ENCODE assay signal across 11 cellular contexts in genomic region chr7:33982425-33982786, GRCh38.
DNase-seq lines count a peak whose midpoint lies in the region; ATAC-seq and TF ChIP-seq lines count a peak whose summit lies in the region.
"Had no signal": no experiment of that assay in that cellular context is flagged by ENCODE, and none has a peak within 500 bp of the region (broad histone marks: within the 10 kb centered on the region; RNA-seq: fewer than 3 reads in every experiment).

No MANE protein-coding gene starts in this region.

- H3K36me3 ChIP-seq in BE2C (no peaks in the 10 kb centered on the region), brain microvascular endothelial cell (replicated peaks) (no peaks in the 10 kb centered on the region), lower lobe of right lung (no peaks in the 10 kb centered on the region)
- H3K36me3 ChIP-seq: sigmoid colon had no signal

- ATAC-seq in lower lobe of right lung: no peak
- no peak for ATAC-seq in HG03354 (IDR thresholded peaks at IDR 0.05; ENCODE audit: poor library complexity, severe bottlenecking, unreplicated experiment)
- no peak for ATAC-seq in HG03520 (IDR thresholded peaks at IDR 0.05; ENCODE audit: unreplicated experiment)
- ATAC-seq: T-cell had no signal

- H3K27me3 Mint-ChIP-seq in nephron progenitor cell (ENCODE audit: low read depth, poor library complexity): peaks cover 5% of the 10 kb centered on the region
- H3K27me3 Mint-ChIP-seq: activated naive CD4-positive, alpha-beta T cell treated with anti-CD3 and anti-CD28 coated beads, Interleukin-2, amount 50 U/mL, for 24 hours had no signal

- no peaks in the 10 kb centered on the region for H3K36me3 Mint-ChIP-seq in nephron progenitor cell (ENCODE audit: low read depth)
- H3K36me3 Mint-ChIP-seq: activated naive CD4-positive, alpha-beta T cell treated with anti-CD3 and anti-CD28 coated beads, Interleukin-2, amount 50 U/mL, for 24 hours; T-cell had no signal

- intact Hi-C loops in lower lobe of right lung (cut with DNase I): no loop called here

- in situ Hi-C loops in brain microvascular endothelial cell (cut with HindIII; ENCODE audit: low pct_ligation_motif_present, low sequenced_read_pairs): no loop called here

- H3K4me3 Mint-ChIP-seq in nephron progenitor cell: no peak overlapping the region
- H3K4me3 Mint-ChIP-seq: activated naive CD4-positive, alpha-beta T cell treated with anti-CD3 and anti-CD28 coated beads, Interleukin-2, amount 50 U/mL, for 24 hours; T-cell had no signal

- H3K4me1 ChIP-seq in BE2C (no peaks in the 10 kb centered on the region), lower lobe of right lung (no peaks in the 10 kb centered on the region)

- H3K27ac ChIP-seq in brain microvascular endothelial cell: peak overlapping the region; percentile 88
- no peak overlapping the region for H3K27ac ChIP-seq in lower lobe of right lung
- H3K27ac ChIP-seq: sigmoid colon had no signal

- H3K9me3 Mint-ChIP-seq in nephron progenitor cell: no peaks in the 10 kb centered on the region
- H3K9me3 Mint-ChIP-seq: activated naive CD4-positive, alpha-beta T cell treated with anti-CD3 and anti-CD28 coated beads, Interleukin-2, amount 50 U/mL, for 24 hours; T-cell had no signal

- H3K27ac Mint-ChIP-seq in nephron progenitor cell: no peak overlapping the region
- H3K27ac Mint-ChIP-seq: activated naive CD4-positive, alpha-beta T cell treated with anti-CD3 and anti-CD28 coated beads, Interleukin-2, amount 50 U/mL, for 24 hours; T-cell had no signal

- H3K27me3 ChIP-seq in BE2C: peaks cover 3% of the 10 kb centered on the region; the same call in 1 of the 2 replicates
- no peaks in the 10 kb centered on the region for H3K27me3 ChIP-seq in brain microvascular endothelial cell (replicated peaks)
- no peaks in the 10 kb centered on the region for H3K27me3 ChIP-seq in lower lobe of right lung (ENCODE audit: low read depth)
- H3K27me3 ChIP-seq: sigmoid colon had no signal

- no peak for DNase-seq in BE2C
- peak; percentile 86 for DNase-seq in LHCN-M2 (ENCODE audit: low read depth)
- DNase-seq in brain microvascular endothelial cell: peak; percentile 78
- no peak for DNase-seq in lower lobe of right lung
- no peak for DNase-seq in nephron progenitor cell
- DNase-seq in occipital lobe (lab: John Stamatoyannopoulos, UW): no peak
- DNase-seq: sigmoid colon, T-cell had no signal

- H3K9me3 ChIP-seq in BE2C: no peaks in the 10 kb centered on the region
- H3K9me3 ChIP-seq in lower lobe of right lung: no peaks in the 10 kb centered on the region
- H3K9me3 ChIP-seq: sigmoid colon had no signal

- no peaks in the 10 kb centered on the region for H3K4me1 Mint-ChIP-seq in nephron progenitor cell
- H3K4me1 Mint-ChIP-seq: activated naive CD4-positive, alpha-beta T cell treated with anti-CD3 and anti-CD28 coated beads, Interleukin-2, amount 50 U/mL, for 24 hours; T-cell had no signal

- H3K4me3 ChIP-seq in BE2C (ENCODE audit: low read depth, low read length) (no peak overlapping the region), brain microvascular endothelial cell (ENCODE audit: low read depth, low read length) (no peak overlapping the region), lower lobe of right lung (no peak overlapping the region)
- H3K4me3 ChIP-seq: sigmoid colon had no signal

- TF ChIP-seq CTCF in BE2C (IDR thresholded peaks at IDR 0.05; ENCODE audit: low read depth, low read length) (peak; percentile 17; the same call in 1 of the 2 replicates), brain microvascular endothelial cell (IDR thresholded peaks at IDR 0.05; ENCODE audit: low read depth, low read length, missing control alignments) (peak; percentile 80), lower lobe of right lung (IDR thresholded peaks at IDR 0.05) (peak; percentile 27), nephron progenitor cell (IDR thresholded peaks at IDR 0.05) (no peak)

Comparison
In these comparisons a context has a peak if more than half of its experiments do, and no peak if none do; other contexts are left out.
1. DNase-seq: peak in LHCN-M2 (single experiment) and brain microvascular endothelial cell (single experiment); none in BE2C (single experiment), lower lobe of right lung (single experiment), nephron progenitor cell (single experiment) and occipital lobe (single experiment).